In genomic region chr6:114144887-114145851, GRCh38 we compare ENCODE assay signal across 24 cellular contexts.
DNase-seq lines count a peak whose midpoint lies in the region; ATAC-seq, FAIRE-seq and TF ChIP-seq lines count a peak whose summit lies in the region.
"Had no signal": no experiment of that assay in that cellular context is flagged by ENCODE, and none has a peak within 500 bp of the region (broad histone marks: within the 10 kb centered on the region; RNA-seq: fewer than 3 reads in every experiment).

No MANE protein-coding gene starts in this region.

- WGBS in lung, 2 donors: 31 to 53% methylated on average over 9 of the region's 9 CpGs
- WGBS in upper lobe of left lung, 2 donors: 29% methylated on average over 8 to 9 of the region's 9 CpGs

- H3K36me3 ChIP-seq in astrocyte (ENCODE audit: insufficient read depth, low read length) (no peaks in the 10 kb centered on the region), lung (ENCODE audit: control insufficient read depth in 2 of 2, insufficient read depth in 2 of 2, low read length in 2 of 2) (no peaks in the 10 kb centered on the region), upper lobe of left lung (no peaks in the 10 kb centered on the region), kidney (ENCODE audit: control insufficient read depth in 1 of 2, insufficient read depth in 2 of 2, low read length in 2 of 2) (no peaks in the 10 kb centered on the region), Karpas-422 (ENCODE audit: insufficient read depth, low read length) (no peaks in the 10 kb centered on the region)
- H3K36me3 ChIP-seq: BE2C, sigmoid colon had no signal

- FAIRE-seq in astrocyte (lab: Jason Lieb, UNC) (no peak), kidney (lab: Jason Lieb, UNC) (no peak)
- FAIRE-seq: A204.1, frontal cortex, GM19239, TTC549 had no signal

- intact Hi-C loops in activated T-helper 2 cell treated with anti-CD3 and anti-CD28 coated beads, Interferon-gamma antibody, Interleukin-2, Interleukin-4, amounts not matched to agents 10 μg/mL and 5 μg/mL and 100 μg/mL, durations not matched to agents 14 hours and 24 hours and 36 hours (cut with micrococcal nuclease): no loop called here
- intact Hi-C loops in kidney (cut with DNase I): no loop called here

- no peak overlapping the region for H3K4me3 Mint-ChIP-seq in astrocyte (ENCODE audit: unreplicated experiment)
- H3K4me3 Mint-ChIP-seq in activated T-helper 2 cell treated with anti-CD3 and anti-CD28 coated beads, Interferon-gamma antibody, Interleukin-2, Interleukin-4, amounts not matched to agents 10 μg/mL and 5 μg/mL and 100 μg/mL, durations not matched to agents 14 hours and 24 hours and 36 hours (ENCODE audit: low read depth): no peak overlapping the region
- H3K4me3 Mint-ChIP-seq: activated naive CD8-positive, alpha-beta T cell treated with anti-CD3 and anti-CD28 coated beads, Interleukin-2, amount 10 ng/mL, durations not matched to agents 7 days and 5 days; stimulated activated naive CD8-positive, alpha-beta T cell treated with anti-CD3 and anti-CD28 coated beads, Interleukin-15, Interleukin-2, amounts not matched to agents 100 ng/mL and 50 ng/mL, for 24 hours had no signal

- H3K4me1 ChIP-seq in astrocyte (ENCODE audit: insufficient read depth, low read length): no peaks in the 10 kb centered on the region
- no peaks in the 10 kb centered on the region for H3K4me1 ChIP-seq in lung (ENCODE audit: control insufficient read depth in 2 of 2, insufficient read depth in 2 of 2, low read length in 2 of 2)
- no peaks in the 10 kb centered on the region for H3K4me1 ChIP-seq in upper lobe of left lung
- no peaks in the 10 kb centered on the region for H3K4me1 ChIP-seq in kidney (ENCODE audit: control insufficient read depth in 1 of 2, insufficient read depth in 1 of 2, low read depth in 1 of 2, low read length in 2 of 2)
- H3K4me1 ChIP-seq in Karpas-422 (ENCODE audit: low read length): no peaks in the 10 kb centered on the region

- H3K4me3 ChIP-seq in astrocyte (ENCODE audit: insufficient read depth, low read depth, low read length): no peak overlapping the region
- H3K4me3 ChIP-seq in lung: no peak overlapping the region
- no peak overlapping the region for H3K4me3 ChIP-seq in upper lobe of left lung
- H3K4me3 ChIP-seq in kidney (ENCODE audit: low read length in 2 of 2): no peak overlapping the region
- no peak overlapping the region for H3K4me3 ChIP-seq in Karpas-422 (ENCODE audit: low read length)
- H3K4me3 ChIP-seq: sigmoid colon had no signal

- H3K9me3 Mint-ChIP-seq in astrocyte (ENCODE audit: unreplicated experiment): no peaks in the 10 kb centered on the region
- H3K9me3 Mint-ChIP-seq in activated T-helper 2 cell treated with anti-CD3 and anti-CD28 coated beads, Interferon-gamma antibody, Interleukin-2, Interleukin-4, amounts not matched to agents 10 μg/mL and 5 μg/mL and 100 μg/mL, durations not matched to agents 14 hours and 24 hours and 36 hours: no peaks in the 10 kb centered on the region

- no peak for TF ChIP-seq POLR2A in upper lobe of left lung (IDR thresholded peaks at IDR 0.05)

- H3K9ac ChIP-seq in astrocyte (ENCODE audit: low read length) (no peak overlapping the region), kidney (ENCODE audit: low read length in 2 of 2) (no peak overlapping the region), Karpas-422 (ENCODE audit: low read length) (no peak overlapping the region)

- no peaks in the 10 kb centered on the region for H3K36me3 Mint-ChIP-seq in astrocyte (ENCODE audit: low read depth, unreplicated experiment)
- H3K36me3 Mint-ChIP-seq in activated T-helper 2 cell treated with anti-CD3 and anti-CD28 coated beads, Interferon-gamma antibody, Interleukin-2, Interleukin-4, amounts not matched to agents 10 μg/mL and 5 μg/mL and 100 μg/mL, durations not matched to agents 14 hours and 24 hours and 36 hours (ENCODE audit: low read depth): no peaks in the 10 kb centered on the region
- H3K36me3 Mint-ChIP-seq: activated naive CD8-positive, alpha-beta T cell treated with anti-CD3 and anti-CD28 coated beads, Interleukin-2, amount 10 ng/mL, durations not matched to agents 7 days and 5 days had no signal

- TF ChIP-seq EP300 in upper lobe of left lung (IDR thresholded peaks at IDR 0.05): no peak

- DNase-seq in SIG-M5 treated with dmso at 0.1 percent for 504 hours (lab: John Stamatoyannopoulos, UW; ENCODE audit: unreplicated experiment) (peak; percentile 21), SIG-M5 (lab: John Stamatoyannopoulos, UW) (no peak), astrocyte (ENCODE audit: low read depth) (no peak), lung (ENCODE audit: low spot score) (peak; percentile 40), upper lobe of left lung (no peak), kidney (no peak), Karpas-422 (no peak)
- DNase-seq in activated T-helper 2 cell treated with anti-CD3 and anti-CD28 coated beads, Interferon-gamma antibody, Interleukin-2, Interleukin-4, amounts not matched to agents 10 μg/mL and 5 μg/mL and 100 μg/mL, durations not matched to agents 14 hours and 24 hours and 36 hours (ENCODE audit: low spot score): no peak
- DNase-seq: activated CD4-positive, alpha-beta T cell treated with anti-CD3 and anti-CD28 coated beads for 4 hours; activated naive CD8-positive, alpha-beta T cell treated with anti-CD3 and anti-CD28 coated beads, Interleukin-2, amount 10 ng/mL, durations not matched to agents 7 days and 5 days; BE2C; NCI-H1930; NCI-H446 treated with DMSO at 0.1 percent for 48 hours; NK-92 treated with Interleukin-12 subunit alpha and Interleukin-12 subunit beta, amount 100 ng/mL, for 24 hours; RPMI8226; sigmoid colon; stimulated activated CD4-positive, alpha-beta T cell treated with anti-CD3 and anti-CD28 coated beads, Interleukin-1b, Interleukin-23, amount 100 ng/mL, for 48 hours; SW 1271 had no signal

- ATAC-seq in lung (ENCODE audit: insufficient read depth, low FRiP score): peak; percentile 34
- peak; percentile 55 to 93 for ATAC-seq in upper lobe of left lung (ENCODE audit: low FRiP score in 2 of 2)

- no peaks in the 10 kb centered on the region for H3K27me3 Mint-ChIP-seq in astrocyte (ENCODE audit: low read depth, unreplicated experiment)
- H3K27me3 Mint-ChIP-seq in activated T-helper 2 cell treated with anti-CD3 and anti-CD28 coated beads, Interferon-gamma antibody, Interleukin-2, Interleukin-4, amounts not matched to agents 10 μg/mL and 5 μg/mL and 100 μg/mL, durations not matched to agents 14 hours and 24 hours and 36 hours (ENCODE audit: low read depth): no peaks in the 10 kb centered on the region
- H3K27me3 Mint-ChIP-seq: activated naive CD8-positive, alpha-beta T cell treated with anti-CD3 and anti-CD28 coated beads, Interleukin-2, amount 10 ng/mL, durations not matched to agents 7 days and 5 days had no signal

- H3K27me3 ChIP-seq in astrocyte (ENCODE audit: insufficient read depth, low read length) (peaks cover 2% of the 10 kb centered on the region), lung (ENCODE audit: control insufficient read depth, insufficient read depth) (no peaks in the 10 kb centered on the region), upper lobe of left lung (no peaks in the 10 kb centered on the region), Karpas-422 (ENCODE audit: low read length) (no peaks in the 10 kb centered on the region)
- H3K27me3 ChIP-seq: BE2C, sigmoid colon had no signal

- peaks cover 2% of the 10 kb centered on the region for H3K9me3 ChIP-seq in astrocyte (ENCODE audit: insufficient read depth, low read depth, low read length)
- peaks cover 0 to 2% of the 10 kb centered on the region in 2 donors for H3K9me3 ChIP-seq in lung (ENCODE audit: control insufficient read depth in 2 of 2, insufficient read depth in 1 of 2, low read length in 1 of 2)
- no peaks in the 10 kb centered on the region for H3K9me3 ChIP-seq in upper lobe of left lung
- peaks cover 0 to 3% of the 10 kb centered on the region in 2 donors for H3K9me3 ChIP-seq in kidney (ENCODE audit: control insufficient read depth in 1 of 2, low read length in 2 of 2)
- H3K9me3 ChIP-seq in Karpas-422 (ENCODE audit: low read length): no peaks in the 10 kb centered on the region
- H3K9me3 ChIP-seq: BE2C had no signal

- no peak overlapping the region for H3K27ac ChIP-seq in astrocyte (ENCODE audit: low read depth, low read length)
- peak overlapping the region in 1 of 2 donors; percentile 59 for H3K27ac ChIP-seq in lung (ENCODE audit: low read depth in 1 of 2, low read length in 1 of 2)
- H3K27ac ChIP-seq in upper lobe of left lung: peak overlapping the region in 1 of 4 donors; percentile 41
- no peak overlapping the region for H3K27ac ChIP-seq in kidney (ENCODE audit: low read depth in 2 of 2, low read length in 2 of 2)
- no peak overlapping the region for H3K27ac ChIP-seq in Karpas-422 (ENCODE audit: low read length)
- H3K27ac ChIP-seq: epithelial cell of prostate, sigmoid colon had no signal

- TF ChIP-seq CTCF in astrocyte (IDR thresholded peaks at IDR 0.05; ENCODE audit: insufficient read depth, low read depth, low read length) (no peak), lung (IDR thresholded peaks at IDR 0.05; ENCODE audit: control extremely low read depth, extremely low read depth) (no peak), upper lobe of left lung (IDR thresholded peaks at IDR 0.05) (no peak), kidney (IDR thresholded peaks at IDR 0.05; ENCODE audit: borderline replicate concordance, extremely low read depth, insufficient read depth) (no peak)

- H4K20me1 ChIP-seq in astrocyte (ENCODE audit: insufficient read depth, low read length): no peaks in the 10 kb centered on the region
- H4K20me1 ChIP-seq in Karpas-422 (ENCODE audit: insufficient read depth, low read depth, low read length): no peaks in the 10 kb centered on the region

- H3K4me2 ChIP-seq in astrocyte (ENCODE audit: low read length): no peak overlapping the region
- H3K4me2 ChIP-seq in Karpas-422 (ENCODE audit: low read depth, low read length, poor library complexity, severe bottlenecking): no peak overlapping the region

- peak overlapping the region; percentile 48 for H3K27ac Mint-ChIP-seq in astrocyte (ENCODE audit: unreplicated experiment)
- H3K27ac Mint-ChIP-seq in activated T-helper 2 cell treated with anti-CD3 and anti-CD28 coated beads, Interferon-gamma antibody, Interleukin-2, Interleukin-4, amounts not matched to agents 10 μg/mL and 5 μg/mL and 100 μg/mL, durations not matched to agents 14 hours and 24 hours and 36 hours: no peak overlapping the region
- H3K27ac Mint-ChIP-seq: activated naive CD8-positive, alpha-beta T cell treated with anti-CD3 and anti-CD28 coated beads, Interleukin-2, amount 10 ng/mL, durations not matched to agents 7 days and 5 days; stimulated activated naive CD8-positive, alpha-beta T cell treated with anti-CD3 and anti-CD28 coated beads, Interleukin-15, Interleukin-2, amounts not matched to agents 100 ng/mL and 50 ng/mL, for 24 hours had no signal

- H3K79me2 ChIP-seq in astrocyte (ENCODE audit: insufficient read depth, low read length) (no peaks in the 10 kb centered on the region), Karpas-422 (ENCODE audit: low read length) (no peaks in the 10 kb centered on the region)

- no peaks in the 10 kb centered on the region for H3K9me2 ChIP-seq in Karpas-422 (replicated peaks; ENCODE audit: insufficient read depth, low read length)

- peaks cover 11% of the 10 kb centered on the region for H3K4me1 Mint-ChIP-seq in astrocyte (ENCODE audit: low read depth, unreplicated experiment)
- no peaks in the 10 kb centered on the region for H3K4me1 Mint-ChIP-seq in activated T-helper 2 cell treated with anti-CD3 and anti-CD28 coated beads, Interferon-gamma antibody, Interleukin-2, Interleukin-4, amounts not matched to agents 10 μg/mL and 5 μg/mL and 100 μg/mL, durations not matched to agents 14 hours and 24 hours and 36 hours (ENCODE audit: low read depth)
- H3K4me1 Mint-ChIP-seq: activated naive CD8-positive, alpha-beta T cell treated with anti-CD3 and anti-CD28 coated beads, Interleukin-2, amount 10 ng/mL, durations not matched to agents 7 days and 5 days had no signal

- H2AFZ ChIP-seq in astrocyte (ENCODE audit: low read depth, low read length) (no peak overlapping the region), Karpas-422 (ENCODE audit: low read length) (no peak overlapping the region)

Comparison
In these comparisons a context has a peak if more than half of its experiments do, and no peak if none do; other contexts are left out.
1. DNase-seq: peak in SIG-M5 treated with dmso at 0.1 percent for 504 hours (single experiment) and lung (single experiment); none in SIG-M5 (single experiment), astrocyte (single experiment), upper lobe of left lung (0 of 2), activated T-helper 2 cell treated with anti-CD3 and anti-CD28 coated beads, Interferon-gamma antibody, Interleukin-2, Interleukin-4, amounts not matched to agents 10 μg/mL and 5 μg/mL and 100 μg/mL, durations not matched to agents 14 hours and 24 hours and 36 hours (single experiment), kidney (single experiment) and Karpas-422 (single experiment).